1 cellular context compared by ENCODE assay signal in the genomic region with DNA sequence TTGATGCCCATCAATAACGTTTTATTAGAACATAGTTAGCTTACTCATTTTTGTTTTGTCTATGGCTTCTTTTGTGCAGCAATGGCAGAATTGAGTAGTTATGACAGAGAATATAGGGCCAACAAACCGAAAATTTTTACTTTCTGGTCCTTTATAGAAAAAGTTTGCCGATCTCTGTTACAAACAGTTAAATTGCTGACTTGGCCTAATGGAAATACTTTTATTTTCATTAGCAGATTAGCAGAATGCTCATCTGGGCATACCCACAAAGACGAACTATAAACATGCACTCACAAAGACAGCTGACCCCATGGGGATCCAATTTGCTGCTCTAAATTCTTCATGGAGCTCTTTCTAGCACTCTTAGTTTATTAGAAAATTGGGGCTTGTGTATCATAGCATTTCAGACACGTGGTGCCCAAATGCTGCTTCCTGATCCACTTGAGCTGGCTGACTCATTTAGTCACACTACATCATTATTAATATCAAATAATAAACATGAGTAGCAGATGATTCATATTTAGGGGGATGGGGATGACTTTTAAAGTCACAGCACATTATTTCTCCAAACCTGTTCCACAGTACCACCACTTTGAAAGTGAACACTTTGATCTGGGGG.
TF ChIP-seq lines count a peak whose summit lies in the region.

No MANE protein-coding gene starts in this region.

TF ChIP-seq in HCT116, 20 proteins besides CTCF, POLR2A, EP300 and RAD21 (continued from another document):
- TF ChIP-seq MAX (IDR thresholded peaks at IDR 0.05), result 0 out of 2 replicates have a peak, but pooled peaks have one; percentile 30
- no peak; the same call in 1 of the 2 replicates for TF ChIP-seq JUND (IDR thresholded peaks at IDR 0.05)
